In the genomic region with DNA sequence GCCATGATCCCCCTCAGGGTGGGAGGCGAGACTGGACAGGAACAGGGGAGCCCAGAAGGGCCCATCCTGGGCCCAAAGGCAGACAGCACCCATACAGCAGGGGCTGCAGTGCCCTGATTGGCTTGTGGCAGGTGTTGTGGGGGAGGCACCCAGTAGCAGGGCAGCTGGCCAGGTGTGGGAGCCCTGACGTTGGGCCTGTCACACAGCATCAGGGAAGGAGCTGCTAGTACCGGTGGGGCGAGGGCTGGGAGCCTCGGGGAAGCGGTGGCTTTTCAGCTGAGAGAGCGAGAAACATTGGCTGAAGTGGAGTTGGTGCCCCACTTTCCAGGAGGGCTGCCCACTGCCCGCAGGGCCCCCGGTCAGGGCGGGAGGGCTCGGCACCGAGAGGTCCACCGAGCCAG, we compare ENCODE assay signal across 22 cellular contexts. TPM values are rescaled to one million over a fixed set of nuclear protein-coding genes. Genes with fewer than 3 reads are reported as not detected.
A peak's percentile ranks its signal among the peaks of the same experiment; 100 is the strongest.
DNase-seq lines count a peak whose midpoint lies in the region; ATAC-seq, FAIRE-seq and TF ChIP-seq lines count a peak whose summit lies in the region.
"Had no signal": no experiment of that assay in that cellular context is flagged by ENCODE, and none has a peak within 500 bp of the region (broad histone marks: within the 10 kb centered on the region; RNA-seq: fewer than 3 reads in every experiment).

No MANE protein-coding gene starts in this region.

- ATAC-seq in IMR-90 (ENCODE audit: low read depth) (no peak), K562 (no peak), HG02852 (IDR thresholded peaks at IDR 0.05; ENCODE audit: unreplicated experiment) (no peak)
- no peak for ATAC-seq in CD4-positive, alpha-beta T cell (ENCODE audit: poor library complexity)
- ATAC-seq: mucosa of descending colon, right cardiac atrium had no signal

- peaks cover 19% of the 10 kb centered on the region for H3K4me1 Mint-ChIP-seq in CD4-positive, alpha-beta T cell (ENCODE audit: low read depth)

- no TSS peak for BruUV-seq in IMR-90 (replicated peaks; lab: Mats Ljungman, UMichigan)
- no TSS peak for BruUV-seq in K562 (replicated peaks; lab: Mats Ljungman, UMichigan)
- BruUV-seq in OCI-LY7 (replicated peaks; lab: Mats Ljungman, UMichigan), result no TSS peak

- H2AK5ac ChIP-seq in IMR-90 (ENCODE audit: low read depth, low read length) (0 out of 2 replicates have a peak overlapping the region, but pooled peaks have one; percentile 48), trophoblast cell (ENCODE audit: low read length) (peak overlapping the region; percentile 98)

- H2AK9ac ChIP-seq in IMR-90 (replicated peaks; ENCODE audit: low read depth, low read length, poor library complexity), result peak overlapping the region; percentile 32

- peak overlapping the region; percentile 12; the same call in 1 of the 2 replicates for H2BK120ac ChIP-seq in IMR-90 (ENCODE audit: low read depth, low read length)
- H2BK120ac ChIP-seq in trophoblast cell (ENCODE audit: insufficient read depth, low read length, poor library complexity), result peak overlapping the region; percentile 96

- H3K36me3 ChIP-seq in IMR-90 (ENCODE audit: control insufficient read depth, insufficient read depth, low read length) (no peaks in the 10 kb centered on the region), K562 (ENCODE audit: control insufficient read depth, insufficient read depth, low read length) (no peaks in the 10 kb centered on the region), trophoblast cell (ENCODE audit: control insufficient read depth in 1 of 2, insufficient read depth in 2 of 2, low read length in 2 of 2) (no peaks in the 10 kb centered on the region), OCI-LY7 (ENCODE audit: insufficient read depth, low read length) (no peaks in the 10 kb centered on the region)
- H3K36me3 ChIP-seq: BE2C, HAP-1, SJCRH30, suprapubic skin had no signal

- DNase-seq in GM10248 (ENCODE audit: extremely low spot score), result peak; percentile 66
- DNase-seq in IMR-90, result no peak
- peak in 2 of 4 experiments; percentile 49 to 62 for DNase-seq in K562 (ENCODE audit: extremely low read depth in 1 of 4, low spot score in 3 of 4)
- DNase-seq in trophoblast cell, result no peak
- no peak for DNase-seq in CD4-positive, alpha-beta T cell
- no peak for DNase-seq in OCI-LY7 (ENCODE audit: low spot score)
- DNase-seq: activated gamma-delta T cell, BE2C, DMS153, endodermal cell, hippocampal formation, NCI-H1694, NCI-H446 treated with DMSO at 0.1 percent for 48 hours, occipital lobe, SJCRH30 had no signal

- H3K56ac ChIP-seq in IMR-90 (ENCODE audit: extremely low read depth, insufficient read depth, low read length), result no peak overlapping the region

- peak overlapping the region; percentile 45 for H4K12ac ChIP-seq in trophoblast cell (ENCODE audit: low read depth, low read length)

- WGBS in IMR-90 (ENCODE audit: extremely low coverage in 2 of 2, insufficient read length in 1 of 2), 2 experiments, result 88% methylated on average over 5 of the region's 13 CpGs; no CpG with 5 or more reads in 1 of the 2 experiments
- WGBS in K562 (ENCODE audit: insufficient coverage, low coverage, missing lambda C conversion rate), result 68% methylated on average over 7 of the region's 13 CpGs
- whole genome bisulfite sequencing in trophoblast cell (ENCODE audit: extremely low coverage, insufficient coverage, insufficient read length), result no CpG with 5 or more reads among the region's 13 CpGs

- H2AFZ ChIP-seq in IMR-90 (replicated peaks; ENCODE audit: low read length, poor library complexity) (no peak overlapping the region), K562 (ENCODE audit: low read depth, low read length) (no peak overlapping the region), trophoblast cell (ENCODE audit: insufficient read depth, low read length, poor library complexity) (peak overlapping the region; percentile 27), OCI-LY7 (ENCODE audit: low read length) (no peak overlapping the region)

- H2BK5ac ChIP-seq in IMR-90 (ENCODE audit: low read depth, low read length, poor library complexity, severe bottlenecking), result no peak overlapping the region
- H2BK5ac ChIP-seq in trophoblast cell (ENCODE audit: low read depth, low read length, poor library complexity), result peak overlapping the region; percentile 80

- no peak overlapping the region for H3K4me3 ChIP-seq in IMR-90 (ENCODE audit: insufficient read depth, low read depth, low read length)
- no peak overlapping the region for H3K4me3 ChIP-seq in K562
- no peak overlapping the region for H3K4me3 ChIP-seq in trophoblast cell (ENCODE audit: low read depth, low read length)
- no peak overlapping the region for H3K4me3 ChIP-seq in OCI-LY7 (ENCODE audit: low read depth, low read length, poor library complexity, severe bottlenecking)
- H3K4me3 ChIP-seq: HAP-1, mucosa of descending colon, SJCRH30, suprapubic skin had no signal

- H3K4me2 ChIP-seq in IMR-90 (ENCODE audit: low read depth, low read length) (no peak overlapping the region), K562 (ENCODE audit: insufficient read depth, low read length) (no peak overlapping the region), trophoblast cell (ENCODE audit: low read length) (no peak overlapping the region), OCI-LY7 (ENCODE audit: low read length) (no peak overlapping the region)

- TF ChIP-seq EP300 in K562 (IDR thresholded peaks at IDR 0.05; ENCODE audit: low read length), result no peak

- H3K9me3 Mint-ChIP-seq in CD4-positive, alpha-beta T cell, result no peaks in the 10 kb centered on the region
- H3K9me3 Mint-ChIP-seq: endodermal cell had no signal

- TF ChIP-seq RAD21 in IMR-90 (IDR thresholded peaks at IDR 0.05; ENCODE audit: low read length) (no peak), K562 (CRISPR knock-in tag; conservative IDR thresholded peaks at IDR 0.05 in 1 of 2, IDR thresholded peaks at IDR 0.05 in 1 of 2) (no peak)

- H2BK15ac ChIP-seq in IMR-90 (ENCODE audit: low read depth, low read length), result no peak overlapping the region

- CTCF ChIA-PET in GM10248 (lab: Yijun Ruan, JAX) (interaction anchor here (6.8 to 22.3 kb wide), 3 partner anchors 8 to 49 kb away, joined by 95 to 827 read pairs (median 160); a partner anchor contains a TSS), IMR-90 (lab: Yijun Ruan, JAX) (no interaction called here), K562 (lab: Yijun Ruan, JAX; ENCODE audit: low intra/inter-chr PET ratio) (no interaction called here), OCI-LY7 (lab: Charles Lee; ENCODE audit: unreplicated experiment) (no interaction called here)
- CTCF ChIA-PET in CD4-positive, alpha-beta T cell (lab: Charles Lee), result no interaction called here

- FAIRE-seq in K562 (lab: Jason Lieb, UNC), result no peak
- FAIRE-seq: astrocyte had no signal

- H4K91ac ChIP-seq in IMR-90 (ENCODE audit: insufficient read depth, low read depth, low read length) (no peak overlapping the region), trophoblast cell (ENCODE audit: low read depth, low read length) (peak overlapping the region; percentile 98)

- H3K79me2 ChIP-seq in K562 (ENCODE audit: control insufficient read depth, insufficient read depth, low read length), result no peaks in the 10 kb centered on the region
- H3K79me2 ChIP-seq in trophoblast cell (ENCODE audit: control insufficient read depth, insufficient read depth, low read length, poor library complexity), result peaks cover 15% of the 10 kb centered on the region
- H3K79me2 ChIP-seq in OCI-LY7 (ENCODE audit: insufficient read depth, low read depth, low read length), result no peaks in the 10 kb centered on the region

- intact Hi-C loops in IMR-90 (cut with micrococcal nuclease), result no loop called here
- intact Hi-C loops in K562 (cut with micrococcal nuclease), result no loop called here
- intact Hi-C loops in CD4-positive, alpha-beta T cell (cut with DNase I, micrococcal nuclease), result no loop called here
- intact Hi-C loops in OCI-LY7 (cut with micrococcal nuclease; ENCODE audit: unreplicated experiment), result no loop called here

- H3K4me1 ChIP-seq in IMR-90 (ENCODE audit: control insufficient read depth, insufficient read depth, low read length) (peaks cover 7% of the 10 kb centered on the region), K562 (replicated peaks in 1 of 2; ENCODE audit: control insufficient read depth in 2 of 2, insufficient read depth in 2 of 2, low read length in 2 of 2) (peaks cover 69 to 91% of the 10 kb centered on the region in 2 experiments), trophoblast cell (ENCODE audit: control insufficient read depth in 1 of 2, insufficient read depth in 2 of 2, low read length in 2 of 2) (peaks cover 70 to 74% of the 10 kb centered on the region in 2 experiments), OCI-LY7 (ENCODE audit: insufficient read depth, low read length, poor library complexity, severe bottlenecking) (peaks cover 59% of the 10 kb centered on the region)
- H3K4me1 ChIP-seq: BE2C, HAP-1 had no signal

- no peaks in the 10 kb centered on the region for H3K9me2 ChIP-seq in OCI-LY7 (ENCODE audit: insufficient read depth, low read length)

- H4K8ac ChIP-seq in IMR-90 (ENCODE audit: low read depth in 2 of 2, low read length in 2 of 2), result no peak overlapping the region
- H4K8ac ChIP-seq in trophoblast cell (ENCODE audit: low read depth, low read length), result peak overlapping the region; percentile 63

- no peak overlapping the region for H3K4me3 Mint-ChIP-seq in CD4-positive, alpha-beta T cell
- H3K4me3 Mint-ChIP-seq: endodermal cell had no signal

- dilution Hi-C loops in IMR-90 (cut with HindIII; ENCODE audit: low sequenced_read_pairs, unreplicated experiment), result no loop called here

- no peak overlapping the region for H4K5ac ChIP-seq in IMR-90 (ENCODE audit: low read depth, low read length)

- no peak overlapping the region for H3K18ac ChIP-seq in IMR-90 (ENCODE audit: low read depth, low read length)
- H3K18ac ChIP-seq in trophoblast cell (ENCODE audit: low read length), result peak overlapping the region; percentile 88

- H3K27me3 ChIP-seq in IMR-90 (ENCODE audit: control insufficient read depth, insufficient read depth, low read length) (no peaks in the 10 kb centered on the region), K562 (ENCODE audit: control insufficient read depth in 2 of 2, insufficient read depth in 2 of 2, low read length in 2 of 2) (no peaks in the 10 kb centered on the region), trophoblast cell (ENCODE audit: insufficient read depth, low read length) (no peaks in the 10 kb centered on the region)
- H3K27me3 ChIP-seq in CD4-positive, alpha-beta T cell (ENCODE audit: control insufficient read depth, insufficient read depth, low read length), result no peaks in the 10 kb centered on the region
- H3K27me3 ChIP-seq: BE2C, suprapubic skin had no signal

- H2BK12ac ChIP-seq in trophoblast cell (ENCODE audit: low read length), result peak overlapping the region; percentile 86

- H3K9me3 ChIP-seq in IMR-90 (ENCODE audit: control insufficient read depth, insufficient read depth, low read length) (no peaks in the 10 kb centered on the region), K562 (replicated peaks; ENCODE audit: control insufficient read depth, insufficient read depth, low read depth, low read length) (no peaks in the 10 kb centered on the region), trophoblast cell (ENCODE audit: insufficient read depth, low read depth, low read length) (peaks cover 2% of the 10 kb centered on the region), OCI-LY7 (ENCODE audit: low read length) (no peaks in the 10 kb centered on the region)
- H3K9me3 ChIP-seq in CD4-positive, alpha-beta T cell (ENCODE audit: control insufficient read depth, low read length), result no peaks in the 10 kb centered on the region
- H3K9me3 ChIP-seq: BE2C, HAP-1, mucosa of descending colon, SJCRH30, suprapubic skin had no signal

- no peak overlapping the region for H3K9ac ChIP-seq in IMR-90 (ENCODE audit: low read depth, low read length)
- H3K9ac ChIP-seq in K562 (ENCODE audit: insufficient read depth in 1 of 2, low read depth in 2 of 2, low read length in 2 of 2), result peak overlapping the region in 1 of 2 experiments; percentile 76; a peak in 2 of 4 replicates
- H3K9ac ChIP-seq in trophoblast cell (ENCODE audit: low read length), result no peak overlapping the region

- peaks cover 20% of the 10 kb centered on the region for H3K9me1 ChIP-seq in IMR-90 (ENCODE audit: insufficient read depth, low read length)
- H3K9me1 ChIP-seq in K562 (ENCODE audit: control insufficient read depth, insufficient read depth, low read length), result no peaks in the 10 kb centered on the region

- H3K23ac ChIP-seq in IMR-90 (ENCODE audit: low read depth, low read length) (no peak overlapping the region), trophoblast cell (ENCODE audit: low read length) (no peak overlapping the region)

- H3K36me3 Mint-ChIP-seq in CD4-positive, alpha-beta T cell (ENCODE audit: low read depth), result no peaks in the 10 kb centered on the region

- TF ChIP-seq POLR2A in IMR-90 (IDR thresholded peaks at IDR 0.05; ENCODE audit: low read depth, low read length), result no peak
- no peak for TF ChIP-seq POLR2A in K562 (conservative IDR thresholded peaks at IDR 0.05)

- H2BK20ac ChIP-seq in IMR-90 (ENCODE audit: low read depth, low read length), result no peak overlapping the region

- no peak for TF ChIP-seq CTCF in GM10248 (IDR thresholded peaks at IDR 0.05; ENCODE audit: control extremely low read depth, extremely low read depth, low read depth, missing control alignments)
- TF ChIP-seq CTCF in IMR-90 (conservative IDR thresholded peaks at IDR 0.05; ENCODE audit: low read depth, low read length), result no peak
- TF ChIP-seq CTCF in K562 (IDR thresholded peaks at IDR 0.05 in 2 of 3, conservative IDR thresholded peaks at IDR 0.05 in 1 of 3; ENCODE audit: insufficient read depth in 2 of 3, low read depth in 1 of 3, low read length in 3 of 3), result no peak
- TF ChIP-seq CTCF in CD4-positive, alpha-beta T cell (IDR thresholded peaks at IDR 0.05), result no peak
- no peak for TF ChIP-seq CTCF in OCI-LY7 (conservative IDR thresholded peaks at IDR 0.05; ENCODE audit: low read length)

- H3K27me3 Mint-ChIP-seq in CD4-positive, alpha-beta T cell, result no peaks in the 10 kb centered on the region

- H4K20me1 ChIP-seq in IMR-90 (ENCODE audit: insufficient read depth, low read length) (no peaks in the 10 kb centered on the region), K562 (replicated peaks; ENCODE audit: control insufficient read depth, insufficient read depth, low read length) (no peaks in the 10 kb centered on the region), OCI-LY7 (ENCODE audit: insufficient read depth, low read length) (no peaks in the 10 kb centered on the region)

- POLR2A ChIA-PET in GM10248 (lab: Yijun Ruan, JAX) (no interaction called here), IMR-90 (lab: Charles Lee; ENCODE audit: unreplicated experiment) (no interaction called here), K562 (lab: Yijun Ruan, JAX) (interaction anchor here (1.0 kb wide), 1 partner anchor 211 kb away, joined by 3 read pairs; no protein-coding TSS in a partner anchor), OCI-LY7 (lab: Charles Lee) (no interaction called here)
- POLR2A ChIA-PET in CD4-positive, alpha-beta T cell (lab: Charles Lee), result no interaction called here

- H3K79me1 ChIP-seq in IMR-90 (ENCODE audit: low read depth in 1 of 2, low read length in 2 of 2), result peaks cover 0 to 5% of the 10 kb centered on the region in 2 experiments; a peak in 1 of 4 replicates
- peaks cover 75% of the 10 kb centered on the region for H3K79me1 ChIP-seq in trophoblast cell (ENCODE audit: low read length)

- in situ Hi-C loops in IMR-90 (cut with MboI; ENCODE audit: low sequenced_read_pairs) (no loop called here), K562 (cut with MboI) (loop anchor here (5.0 kb wide), 2 partner anchors 50 to 235 kb away; no protein-coding TSS in a partner anchor)

- H3K27ac Mint-ChIP-seq in CD4-positive, alpha-beta T cell, result no peak overlapping the region
- H3K27ac Mint-ChIP-seq: endodermal cell had no signal

- H3K14ac ChIP-seq in IMR-90 (replicated peaks; ENCODE audit: low read depth, low read length) (no peak overlapping the region), trophoblast cell (ENCODE audit: low read length) (peak overlapping the region; percentile 94)

- H3K27ac ChIP-seq in IMR-90 (ENCODE audit: insufficient read depth, low read length) (no peak overlapping the region), K562 (ENCODE audit: extremely low read depth, low read depth, low read length) (no peak overlapping the region), trophoblast cell (ENCODE audit: low read depth, low read length) (no peak overlapping the region), OCI-LY7 (ENCODE audit: low read depth, low read length, poor library complexity, severe bottlenecking) (no peak overlapping the region)
- no peak overlapping the region for H3K27ac ChIP-seq in CD4-positive, alpha-beta T cell (ENCODE audit: low read depth, low read length)
- H3K27ac ChIP-seq: SJCRH30, suprapubic skin had no signal

- H3K4ac ChIP-seq in IMR-90 (ENCODE audit: low read depth, low read length) (no peak overlapping the region), trophoblast cell (ENCODE audit: low read depth, low read length) (peak overlapping the region; percentile 66)

RNA-seq across cellular contexts. Expression of a gene that starts 19.7 kb away (rescaled TPM):
- total RNA-seq in IMR-90 (2012; rRNA removed) (0.18 and 0.28 TPM in 2 replicates), K562 (2014; rRNA removed) (0.12 TPM in 1 of 2 replicates, not detected in the other), K562 (2014; rRNA removed; fragmentation: Illumina TruSeq; extraction: Trizol) (not detected in 2 replicates), K562 (2015; rRNA removed; fragmentation: Illumina TruSeq; extraction: Trizol) (not detected in 2 replicates), K562 (2021) (0.16 and 0.25 TPM in 2 replicates), OCI-LY7 (2022) (not detected in 2 replicates)
- polyA plus RNA-seq in IMR-90 (2012; rRNA removed) (0.46 and 0.50 TPM in 2 replicates), K562 (2011; rRNA removed) (0.23 and 0.24 TPM in 2 replicates), K562 (2014; fragmentation: Illumina TruSeq; extraction: Trizol) (0.06 TPM in 1 of 2 replicates, not detected in the other), K562 (2014; fragmentation: Nextera tagmentation; extraction: Ambion mirVana) (under 1 TPM; 0.06 to 0.10 TPM), K562 (2014; rRNA removed) (not detected in 2 replicates)
- polyA plus RNA-seq in IMR-90 (2012; cell fraction: cytosol; rRNA removed), result 0.17 and 0.60 TPM in 2 replicates
- polyA plus RNA-seq in IMR-90 (2012; cell fraction: nucleus; rRNA removed; ENCODE audit: low replicate concordance), result 0.23 and 0.26 TPM in 2 replicates
- 0.21 TPM in 1 of 2 replicates, not detected in the other for total RNA-seq in K562 (2011; cell fraction: chromatin; rRNA removed; ENCODE audit: low replicate concordance)
- not detected in 2 replicates for total RNA-seq in K562 (2011; cell fraction: nucleolus; rRNA removed)
- total RNA-seq in K562 (2011; cell fraction: nucleoplasm; rRNA removed), result not detected in 2 replicates
- polyA plus RNA-seq in K562 (2011; cell fraction: cytosol; rRNA removed), result 0.07 and 0.37 TPM in 2 replicates
- polyA plus RNA-seq in K562 (2011; cell fraction: nucleus; rRNA removed), result 0.08 and 0.61 TPM in 2 replicates
- polyA plus RNA-seq in K562 (2012), result 0.22 and 1.5 TPM in 2 replicates
- polyA minus RNA-seq in K562 (2011; rRNA and poly(A)+ RNA removed), result 0.35 TPM in 1 of 2 replicates, not detected in the other
- 0.38 TPM in 1 of 2 replicates, not detected in the other for polyA minus RNA-seq in K562 (2011; cell fraction: cytosol; rRNA and poly(A)+ RNA removed)
- polyA minus RNA-seq in K562 (2011; cell fraction: nucleus; rRNA and poly(A)+ RNA removed), result not detected in 2 replicates
- polyA plus RNA-seq in trophoblast cell (2013), result 217 and 235 TPM in 2 replicates
- not detected for total RNA-seq in CD4-positive, alpha-beta T cell
- not detected in 2 replicates for total RNA-seq in OCI-LY7 (2014; rRNA removed; shearing (Covaris generic))
- total RNA-seq: occipital lobe; SJCRH30; T-helper 2 cell treated with Interferon-gamma antibody and Interleukin-4, amounts not matched to agents 100 ng/mL and 5 ng/mL, for 36 hours had no signal

RNA-seq across cellular contexts. Expression of a gene that starts 46.6 kb away (rescaled TPM):
- total RNA-seq in IMR-90 (2012; rRNA removed), result 27.8 and 30.5 TPM in 2 replicates
- 87.3 and 88.1 TPM in 2 replicates for polyA plus RNA-seq in IMR-90 (2012; rRNA removed)
- 46.2 and 68.0 TPM in 2 replicates for polyA plus RNA-seq in IMR-90 (2012; cell fraction: cytosol; rRNA removed)
- 57.3 and 104 TPM in 2 replicates for polyA plus RNA-seq in IMR-90 (2012; cell fraction: nucleus; rRNA removed; ENCODE audit: low replicate concordance)
- total RNA-seq in K562 (2011; cell fraction: chromatin; rRNA removed; ENCODE audit: low replicate concordance), result 17.2 and 52.5 TPM in 2 replicates
- 48.0 and 55.7 TPM in 2 replicates for total RNA-seq in K562 (2011; cell fraction: nucleolus; rRNA removed)
- total RNA-seq in K562 (2011; cell fraction: nucleoplasm; rRNA removed), result 32.8 and 33.4 TPM in 2 replicates
- total RNA-seq in K562 (2014; rRNA removed), result 4.8 and 5.7 TPM in 2 replicates
- 1.7 and 3.3 TPM in 2 replicates for total RNA-seq in K562 (2014; rRNA removed; fragmentation: Illumina TruSeq; extraction: Trizol)
- total RNA-seq in K562 (2015; rRNA removed; fragmentation: Illumina TruSeq; extraction: Trizol), result 6.1 and 6.6 TPM in 2 replicates
- total RNA-seq in K562 (2021), result 6.2 and 6.8 TPM in 2 replicates
- polyA plus RNA-seq in K562 (2011; rRNA removed), result 8.2 and 12.8 TPM in 2 replicates
- polyA plus RNA-seq in K562 (2011; cell fraction: cytosol; rRNA removed), result 15.1 and 15.7 TPM in 2 replicates
- 24.4 and 28.1 TPM in 2 replicates for polyA plus RNA-seq in K562 (2011; cell fraction: nucleus; rRNA removed)
- polyA plus RNA-seq in K562 (2012), result 12.7 and 16.6 TPM in 2 replicates
- polyA plus RNA-seq in K562 (2014; fragmentation: Illumina TruSeq; extraction: Trizol), result 6.4 and 6.8 TPM in 2 replicates
- under 1 TPM in 1 of 2 experiments, not detected in 1; 0.04 TPM for polyA plus RNA-seq in K562 (2014; fragmentation: Nextera tagmentation; extraction: Ambion mirVana)
- polyA plus RNA-seq in K562 (2014; rRNA removed), result 3.6 and 7.2 TPM in 2 replicates
- 7.0 and 9.6 TPM in 2 replicates for polyA minus RNA-seq in K562 (2011; rRNA and poly(A)+ RNA removed)
- polyA minus RNA-seq in K562 (2011; cell fraction: cytosol; rRNA and poly(A)+ RNA removed), result 8.2 and 10.7 TPM in 2 replicates
- 8.9 and 13.2 TPM in 2 replicates for polyA minus RNA-seq in K562 (2011; cell fraction: nucleus; rRNA and poly(A)+ RNA removed)
- 135 and 149 TPM in 2 replicates for polyA plus RNA-seq in trophoblast cell (2013)
- total RNA-seq in CD4-positive, alpha-beta T cell, result 1 to 10 TPM; 2.3 to 2.7 TPM
- 0.06 and 0.08 TPM in 2 replicates for total RNA-seq in OCI-LY7 (2014; rRNA removed; shearing (Covaris generic))
- total RNA-seq in OCI-LY7 (2022), result 0.46 and 1.0 TPM in 2 replicates
